In genomic region chr6:163118941-163119340, GRCh38 we compare ENCODE assay signal across 26 cellular contexts.
"Had no signal": no experiment of that assay in that cellular context is flagged by ENCODE, and none has a peak within 500 bp of the region (broad histone marks: within the 10 kb centered on the region; RNA-seq: fewer than 3 reads in every experiment).

No MANE protein-coding gene starts in this region.

- FAIRE-seq: colon, endometrium, endothelial cell of umbilical vein, frontal cortex had no signal

- H3K4me3 ChIP-seq: colonic mucosa, coronary artery, dorsolateral prefrontal cortex, esophagus muscularis mucosa, esophagus squamous epithelium, gastrocnemius medialis, gastroesophageal sphincter, heart left ventricle, heart right ventricle had no signal

- H3K4me1 ChIP-seq: colonic mucosa, esophagus muscularis mucosa, esophagus squamous epithelium, foreskin keratinocyte, gastrocnemius medialis, gastroesophageal sphincter, heart left ventricle, heart right ventricle had no signal

- DNase-seq: colonic mucosa; cortex of kidney; dermis blood vessel endothelial cell; dorsolateral prefrontal cortex; effector CD4-positive, alpha-beta T cell; effector CD8-positive, alpha-beta T cell; effector memory CD4-positive, alpha-beta T cell; effector memory CD8-positive, alpha-beta T cell; endodermal cell; erythroblast; esophagus squamous epithelium; foreskin fibroblast; foreskin keratinocyte; foreskin melanocyte; gastrocnemius medialis; glutamatergic neuron; heart left ventricle; heart right ventricle had no signal

- H3K27me3 ChIP-seq: colonic mucosa, dorsolateral prefrontal cortex, esophagus muscularis mucosa, esophagus squamous epithelium, foreskin keratinocyte, gastrocnemius medialis, gastroesophageal sphincter, heart left ventricle, heart right ventricle had no signal

- H3K27ac ChIP-seq: colonic mucosa, coronary artery, epithelial cell of prostate, esophagus muscularis mucosa, esophagus squamous epithelium, foreskin keratinocyte, gastrocnemius medialis, gastroesophageal sphincter, heart left ventricle, heart right ventricle had no signal

- H3K9me3 ChIP-seq: colonic mucosa, esophagus squamous epithelium, gastrocnemius medialis had no signal

- H3K36me3 ChIP-seq: colonic mucosa, esophagus muscularis mucosa, esophagus squamous epithelium, gastrocnemius medialis, gastroesophageal sphincter, heart left ventricle, heart right ventricle had no signal
